Comparison of ENCODE assay signal across 24 cellular contexts in the genomic region with DNA sequence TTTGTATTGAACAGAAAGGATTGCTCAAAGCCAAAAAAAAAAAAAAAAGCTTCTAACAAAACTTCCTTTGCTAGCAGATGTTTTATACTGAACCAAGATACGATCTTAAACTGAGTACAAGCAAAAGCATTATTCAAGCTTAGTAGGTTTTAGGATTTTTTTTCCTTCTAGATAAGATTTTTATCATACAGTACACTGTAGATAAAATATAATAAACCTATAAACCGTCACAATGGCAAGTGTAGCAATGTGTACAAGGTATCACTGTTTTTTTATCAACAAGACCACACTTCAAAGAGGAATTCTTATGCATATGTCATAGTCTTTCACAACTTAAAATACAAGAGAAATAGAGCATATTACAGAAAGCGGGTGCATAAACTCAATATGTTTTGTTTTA.
"Had no signal": no experiment of that assay in that cellular context is flagged by ENCODE, and none has a peak within 500 bp of the region (broad histone marks: within the 10 kb centered on the region; RNA-seq: fewer than 3 reads in every experiment).

No MANE protein-coding gene starts in this region.

- DNase-seq: stimulated activated CD4-positive, alpha-beta T cell treated with anti-CD3 and anti-CD28 coated beads, Interleukin-2, amount 100 ng/mL, for 48 hours; stimulated activated CD4-positive, alpha-beta T cell treated with anti-CD3 and anti-CD28 coated beads, Interleukin-4, amount 100 ng/mL, for 1 hour; stimulated activated CD4-positive, alpha-beta T cell treated with anti-CD3 and anti-CD28 coated beads, Interleukin-4, amount 100 ng/mL, for 24 hours; stimulated activated CD4-positive, alpha-beta T cell treated with anti-CD3 and anti-CD28 coated beads, Interleukin-4, amount 100 ng/mL, for 4 hours; stimulated activated CD8-positive, alpha-beta memory T cell treated with anti-CD3 and anti-CD28 coated beads, Interleukin-4, amount 100 ng/mL, for 48 hours; stimulated activated naive B cell treated with anti-CD40 and anti-IgM and Interleukin-4, amounts not matched to agents 10 μg/mL and 1 μg/mL and 100 μg/mL, for 72 hours; stimulated activated naive CD4-positive, alpha-beta T cell; stimulated activated naive CD4-positive, alpha-beta T cell treated with Interleukin-2 at 50 U/mL for 16 hours; stimulated activated naive CD8-positive, alpha-beta T cell treated with anti-CD3 and anti-CD28 coated beads, Interleukin-15, amount 100 ng/mL, for 72 hours; stimulated activated naive CD8-positive, alpha-beta T cell treated with anti-CD3 and anti-CD28 coated beads, Interleukin-15, Interleukin-2, amounts not matched to agents 100 U/mL and 50 U/mL, for 24 hours; stomach; substantia nigra; testis; thyroid gland; tibial artery; transverse colon; upper lobe of left lung; upper lobe of right lung had no signal

- ATAC-seq: stimulated activated effector memory CD8-positive, alpha-beta T cell treated with anti-CD3 and anti-CD28 coated beads, Interleukin-12 subunit alpha, Interleukin-12 subunit beta, amount 100 ng/mL, for 72 hours; stimulated activated memory B cell treated with anti-CD40 and anti-IgM and Interleukin-4, amounts not matched to agents 10 μg/mL and 1 μg/mL and 100 μg/mL, for 72 hours; stimulated activated naive B cell treated with anti-CD40 and anti-IgM and Interleukin-4, amounts not matched to agents 10 μg/mL and 1 μg/mL and 100 μg/mL, for 72 hours; stimulated activated naive CD8-positive, alpha-beta T cell treated with anti-CD3 and anti-CD28 coated beads, Interleukin-15, amount 100 ng/mL, for 72 hours; stimulated activated naive CD8-positive, alpha-beta T cell treated with anti-CD3 and anti-CD28 coated beads, Interleukin-15, Interleukin-2, amounts not matched to agents 100 U/mL and 50 U/mL, for 24 hours; upper lobe of right lung had no signal

- H3K27ac ChIP-seq: stomach, suprapubic skin, testis, thoracic aorta, thyroid gland, tibial artery, tibial nerve, transverse colon, upper lobe of left lung, upper lobe of right lung, vagina had no signal

- H3K4me1 ChIP-seq: stomach, suprapubic skin, testis, thyroid gland, tibial artery, tibial nerve, upper lobe of right lung, vagina had no signal

- H3K4me3 ChIP-seq: stomach, suprapubic skin, testis, thoracic aorta, thyroid gland, tibial artery, tibial nerve, transverse colon, upper lobe of left lung, upper lobe of right lung, vagina had no signal

- H3K27me3 ChIP-seq: stomach, suprapubic skin, testis, thyroid gland, tibial artery, tibial nerve, transverse colon, upper lobe of left lung, upper lobe of right lung, vagina had no signal

- H3K36me3 ChIP-seq: stomach, suprapubic skin, thoracic aorta, thyroid gland, tibial artery, tibial nerve, transverse colon, upper lobe of left lung, upper lobe of right lung, vagina had no signal

- H3K9me3 ChIP-seq: stomach, suprapubic skin, testis, thoracic aorta, thyroid gland, tibial artery, tibial nerve, transverse colon, upper lobe of left lung, upper lobe of right lung, vagina had no signal
